In genomic region chr12:54579696-54580333, GRCh38 we compare ENCODE assay signal across 8 cellular contexts. TPM values are rescaled to one million over a fixed set of nuclear protein-coding genes. Genes with fewer than 3 reads are reported as not detected.
DNase-seq lines count a peak whose midpoint lies in the region; ATAC-seq, FAIRE-seq and TF ChIP-seq lines count a peak whose summit lies in the region.
"Had no signal": no experiment of that assay in that cellular context is flagged by ENCODE, and none has a peak within 500 bp of the region (broad histone marks: within the 10 kb centered on the region; RNA-seq: fewer than 3 reads in every experiment).

No MANE protein-coding gene starts in this region.

- no peak overlapping the region for H3K4me3 Mint-ChIP-seq in T-helper 17 cell

- no peaks in the 10 kb centered on the region for H3K4me1 ChIP-seq in small intestine (ENCODE audit: control insufficient read depth in 2 of 2, insufficient read depth in 1 of 2, low read depth in 1 of 2, low read length in 1 of 2)

- H3K9me3 ChIP-seq in T-helper 17 cell (ENCODE audit: control insufficient read depth, low read length, poor library complexity, severe bottlenecking) (no peaks in the 10 kb centered on the region), small intestine (ENCODE audit: control insufficient read depth, low read depth) (no peaks in the 10 kb centered on the region)

- 11% methylated on average over 11 of the region's 11 CpGs for WGBS in small intestine, 3 donors

- no peaks in the 10 kb centered on the region for H3K36me3 ChIP-seq in small intestine (ENCODE audit: control insufficient read depth in 2 of 2, insufficient read depth in 2 of 2, low read length in 2 of 2)

- DNase-seq in GOT3 (lab: John Stamatoyannopoulos, UW) (peak; percentile 39), LHCN-M2 (ENCODE audit: low read depth) (peak; percentile 66), T-helper 17 cell (peak; percentile 61 to 84 (median 66)), anterior cingulate cortex (lab: John Stamatoyannopoulos, UW) (peak in 56 of 58 donors; percentile 22 to 91 (median 64)), hippocampal formation (lab: John Stamatoyannopoulos, UW) (peak; percentile 50 to 79), small intestine (peak; percentile 79)

- no peak overlapping the region for H3K27ac Mint-ChIP-seq in T-helper 17 cell

- peaks cover 2% of the 10 kb centered on the region for H3K36me3 Mint-ChIP-seq in T-helper 17 cell (ENCODE audit: low read depth)

- no peak for FAIRE-seq in small intestine (lab: Jason Lieb, UNC)

- H3K4me1 Mint-ChIP-seq in T-helper 17 cell = peaks cover 9% of the 10 kb centered on the region

- H3K27me3 ChIP-seq in small intestine (ENCODE audit: control insufficient read depth in 2 of 2, insufficient read depth in 2 of 2, low read length in 2 of 2) = no peaks in the 10 kb centered on the region

- H3K4me3 ChIP-seq in small intestine (ENCODE audit: low read depth in 1 of 2, low read length in 2 of 2) = no peak overlapping the region

- H3K27me3 Mint-ChIP-seq in T-helper 17 cell = peaks cover 16% of the 10 kb centered on the region

- H3K27ac ChIP-seq in small intestine (ENCODE audit: low read depth in 1 of 2, low read length in 1 of 2) = no peak overlapping the region

- peak; percentile 100 for TF ChIP-seq CTCF in GM12873 (IDR thresholded peaks at IDR 0.05; ENCODE audit: insufficient read depth, low read depth, low read length, missing control alignments)

- ATAC-seq in T-helper 17 cell = peak; percentile 97

RNA-seq across cellular contexts. Expression of gene PPP1R1A, which starts 8.6 kb away (rescaled TPM):
- total RNA-seq in LHCN-M2 (2014; rRNA removed) (not detected in 2 replicates), T-helper 17 cell (not detected)
- polyA plus RNA-seq in LHCN-M2 (2012) = not detected
- 1 to 10 TPM; 3.0 to 6.5 (median 5.4) TPM for polyA plus RNA-seq in small intestine

RNA-seq across cellular contexts. Expression of gene PDE1B, which starts 30.4 kb away (rescaled TPM):
- not detected in 2 replicates for total RNA-seq in LHCN-M2 (2014; rRNA removed)
- not detected for polyA plus RNA-seq in LHCN-M2 (2012)
- total RNA-seq in T-helper 17 cell = 10 to 100 TPM; 11.6 to 12.5 TPM
- polyA plus RNA-seq in small intestine = 1 to 10 TPM in 2 of 3 donors, under 1 TPM in 1; 0.67 to 4.8 (median 3.2) TPM

RNA-seq across cellular contexts. Expression of gene LACRT, which starts 54.9 kb away (rescaled TPM):
- total RNA-seq in LHCN-M2 (2014; rRNA removed) (not detected in 2 replicates), T-helper 17 cell (not detected)
- polyA plus RNA-seq in LHCN-M2 (2012) = not detected
- not detected for polyA plus RNA-seq in small intestine
- total RNA-seq: urinary bladder had no signal
- polyA plus RNA-seq: urinary bladder had no signal

Comparison
In these comparisons a context has a peak if more than half of its experiments do, and no peak if none do; other contexts are left out.
1. RNA of gene PDE1B, which starts 30.4 kb away (total RNA-seq): 11.6 to 12.5 TPM in T-helper 17 cell; not detected in LHCN-M2; every median in the first group is over 10 times any median in the second.
2. Peak in every context shown above with its lines, with median percentiles within 50 percentile points of each other: DNase-seq.